Comparison of ENCODE assay signal across 13 cellular contexts in genomic region chr6:63643862-63644261, GRCh38. TPM values are rescaled to one million over a fixed set of nuclear protein-coding genes. Genes with fewer than 3 reads are reported as not detected.
DNase-seq lines count a peak whose midpoint lies in the region; ATAC-seq and TF ChIP-seq lines count a peak whose summit lies in the region.
"Had no signal": no experiment of that assay in that cellular context is flagged by ENCODE, and none has a peak within 500 bp of the region (broad histone marks: within the 10 kb centered on the region; RNA-seq: fewer than 3 reads in every experiment).

No MANE protein-coding gene starts in this region.

- H3K27ac ChIP-seq in IMR-90 (ENCODE audit: insufficient read depth, low read length) (no peak overlapping the region), gastrocnemius medialis (no peak overlapping the region)
- H3K27ac ChIP-seq: ovary, tibial nerve had no signal

- no peak overlapping the region for H3K4me3 ChIP-seq in AG10803 (ENCODE audit: low read length)
- H3K4me3 ChIP-seq in IMR-90 (ENCODE audit: insufficient read depth, low read depth, low read length) = no peak overlapping the region
- no peak overlapping the region for H3K4me3 ChIP-seq in gastrocnemius medialis
- H3K4me3 ChIP-seq: ovary, tibial nerve had no signal

- no peak overlapping the region for H2BK15ac ChIP-seq in IMR-90 (ENCODE audit: low read depth, low read length)

- no peak overlapping the region for H3K14ac ChIP-seq in IMR-90 (replicated peaks; ENCODE audit: low read depth, low read length)

- no peak overlapping the region for H4K8ac ChIP-seq in IMR-90 (ENCODE audit: low read depth in 2 of 2, low read length in 2 of 2)

- no peak overlapping the region for H4K91ac ChIP-seq in IMR-90 (ENCODE audit: insufficient read depth, low read depth, low read length)

- no peak overlapping the region; the same call in 1 of the 2 replicates for H3K4me2 ChIP-seq in IMR-90 (ENCODE audit: low read depth, low read length)

- no peak overlapping the region for H3K18ac ChIP-seq in IMR-90 (ENCODE audit: low read depth, low read length)

- no peak for TF ChIP-seq POLR2A in IMR-90 (IDR thresholded peaks at IDR 0.05; ENCODE audit: low read depth, low read length)
- no peak for TF ChIP-seq POLR2A in gastrocnemius medialis (IDR thresholded peaks at IDR 0.05)

- H2AFZ ChIP-seq in IMR-90 (replicated peaks; ENCODE audit: low read length, poor library complexity) = no peak overlapping the region

- H3K9me3 ChIP-seq in IMR-90 (ENCODE audit: control insufficient read depth, insufficient read depth, low read length) = no peaks in the 10 kb centered on the region
- H3K9me3 ChIP-seq in gastrocnemius medialis = no peaks in the 10 kb centered on the region
- H3K9me3 ChIP-seq: ovary, tibial nerve had no signal

- POLR2A ChIA-PET in IMR-90 (lab: Charles Lee; ENCODE audit: unreplicated experiment) = no interaction called here

- H2AK9ac ChIP-seq in IMR-90 (replicated peaks; ENCODE audit: low read depth, low read length, poor library complexity) = no peak overlapping the region

- H3K79me1 ChIP-seq in IMR-90 (ENCODE audit: low read depth in 1 of 2, low read length in 2 of 2) = peaks cover 21 to 55% of the 10 kb centered on the region in 2 experiments; a peak in 3 of 4 replicates

- peaks cover 69% of the 10 kb centered on the region for H4K20me1 ChIP-seq in IMR-90 (ENCODE audit: insufficient read depth, low read length)

- peaks cover 33% of the 10 kb centered on the region for H3K4me1 Mint-ChIP-seq in T-helper 2 cell treated with Interferon-gamma antibody and Interleukin-4, amounts not matched to agents 5 μg/mL and 100 μg/mL, for 36 hours (ENCODE audit: low read depth)

- no peak for TF ChIP-seq CTCF in AG10803 (conservative IDR thresholded peaks at IDR 0.05; ENCODE audit: low read length)
- no peak for TF ChIP-seq CTCF in IMR-90 (conservative IDR thresholded peaks at IDR 0.05; ENCODE audit: low read depth, low read length)
- no peak for TF ChIP-seq CTCF in gastrocnemius medialis (IDR thresholded peaks at IDR 0.05 in 4 of 5, conservative IDR thresholded peaks at IDR 0.05 in 1 of 5)

- CTCF ChIA-PET in IMR-90 (lab: Yijun Ruan, JAX) = no interaction called here

- no peak overlapping the region for H3K9ac ChIP-seq in IMR-90 (ENCODE audit: low read depth, low read length)

- H2BK5ac ChIP-seq in IMR-90 (ENCODE audit: low read depth, low read length, poor library complexity, severe bottlenecking) = no peak overlapping the region

- H3K4me1 ChIP-seq in IMR-90 (ENCODE audit: control insufficient read depth, insufficient read depth, low read length) (peaks cover 2% of the 10 kb centered on the region; the same call in 1 of the 2 replicates), gastrocnemius medialis (peaks cover 72 to 78% of the 10 kb centered on the region in 2 donors)

- H2BK20ac ChIP-seq in IMR-90 (ENCODE audit: low read depth, low read length) = no peak overlapping the region

- in situ Hi-C loops in IMR-90 (cut with MboI; ENCODE audit: low sequenced_read_pairs) (no loop called here), gastrocnemius medialis (cut with MboI; ENCODE audit: low sequenced_read_pairs in 4 of 4) (no loop called here)

- no peak overlapping the region for H3K4me3 Mint-ChIP-seq in T-helper 2 cell treated with Interferon-gamma antibody and Interleukin-4, amounts not matched to agents 5 μg/mL and 100 μg/mL, for 36 hours

- intact Hi-C loops in IMR-90 (cut with micrococcal nuclease) (no loop called here), gastrocnemius medialis (cut with DNase I; ENCODE audit: low total_unique reads) (no loop called here)

- no peak for TF ChIP-seq RAD21 in IMR-90 (IDR thresholded peaks at IDR 0.05; ENCODE audit: low read length)

- no peaks in the 10 kb centered on the region for H3K27me3 ChIP-seq in IMR-90 (ENCODE audit: control insufficient read depth, insufficient read depth, low read length)
- no peaks in the 10 kb centered on the region for H3K27me3 ChIP-seq in gastrocnemius medialis
- H3K27me3 ChIP-seq: ovary, tibial nerve had no signal

- H3K23ac ChIP-seq in IMR-90 (ENCODE audit: low read depth, low read length) = no peak overlapping the region

- WGBS in IMR-90 (ENCODE audit: extremely low coverage in 2 of 2, insufficient read length in 1 of 2), 2 experiments = 0% methylated on average over 1 of the region's 1 CpG; no CpG with 5 or more reads in 1 of the 2 experiments

- dilution Hi-C loops in IMR-90 (cut with HindIII; ENCODE audit: low sequenced_read_pairs, unreplicated experiment) = no loop called here

- no peak overlapping the region for H3K4ac ChIP-seq in IMR-90 (ENCODE audit: low read depth, low read length)

- no peak overlapping the region for H3K56ac ChIP-seq in IMR-90 (ENCODE audit: extremely low read depth, insufficient read depth, low read length)

- peaks cover 11% of the 10 kb centered on the region for H3K36me3 ChIP-seq in IMR-90 (ENCODE audit: control insufficient read depth, insufficient read depth, low read length)
- H3K36me3 ChIP-seq in gastrocnemius medialis = no peaks in the 10 kb centered on the region
- H3K36me3 ChIP-seq: ovary, tibial nerve had no signal

- no peaks in the 10 kb centered on the region for H3K9me3 Mint-ChIP-seq in T-helper 2 cell treated with Interferon-gamma antibody and Interleukin-4, amounts not matched to agents 5 μg/mL and 100 μg/mL, for 36 hours

- BruUV-seq in IMR-90 (replicated peaks; lab: Mats Ljungman, UMichigan) = no TSS peak

- peaks cover 5% of the 10 kb centered on the region; the same call in 1 of the 2 replicates for H3K9me1 ChIP-seq in IMR-90 (ENCODE audit: insufficient read depth, low read length)

- H3K27me3 Mint-ChIP-seq in T-helper 2 cell treated with Interferon-gamma antibody and Interleukin-4, amounts not matched to agents 5 μg/mL and 100 μg/mL, for 36 hours (ENCODE audit: low read depth) = no peaks in the 10 kb centered on the region

- H2BK120ac ChIP-seq in IMR-90 (ENCODE audit: low read depth, low read length) = no peak overlapping the region

- no peaks in the 10 kb centered on the region for H3K36me3 Mint-ChIP-seq in T-helper 2 cell treated with Interferon-gamma antibody and Interleukin-4, amounts not matched to agents 5 μg/mL and 100 μg/mL, for 36 hours (ENCODE audit: low read depth)

- H2AK5ac ChIP-seq in IMR-90 (ENCODE audit: low read depth, low read length) = no peak overlapping the region

- no peak overlapping the region for H3K27ac Mint-ChIP-seq in T-helper 2 cell treated with Interferon-gamma antibody and Interleukin-4, amounts not matched to agents 5 μg/mL and 100 μg/mL, for 36 hours

- ATAC-seq in IMR-90 (ENCODE audit: low read depth) = no peak
- ATAC-seq in gastrocnemius medialis = no peak

- DNase-seq in AG10803 (ENCODE audit: low read depth) (peak; percentile 8), GDM1 (lab: John Stamatoyannopoulos, UW) (peak; percentile 20), IMR-90 (peak; percentile 11), dermis microvascular lymphatic vessel endothelial cell (ENCODE audit: low read depth in 2 of 2) (peak; percentile 70 to 72), gastrocnemius medialis (no peak), activated T-cell treated with anti-CD3 and anti-CD28 coated beads for 4 hours (no peak)
- no peak for DNase-seq in T-helper 2 cell treated with Interferon-gamma antibody and Interleukin-4, amounts not matched to agents 5 μg/mL and 100 μg/mL, for 36 hours (ENCODE audit: low spot score)
- DNase-seq in activated T-cell treated with anti-CD3 and anti-CD28 coated beads, Interleukin-2, amount 50 U/mL, for 48 hours = no peak
- DNase-seq: activated CD4-positive, CD25-positive, alpha-beta regulatory T cell treated with anti-CD3 and anti-CD28 coated beads, Interleukin-2, amount 50 U/mL, for 72 hours; Calu3; NCI-H1694; ovary had no signal

- H4K5ac ChIP-seq in IMR-90 (ENCODE audit: low read depth, low read length) = no peak overlapping the region

TF ChIP-seq in IMR-90, 13 proteins besides CTCF, POLR2A, EP300 and RAD21:
- no peak for TF ChIP-seq RFX5 (IDR thresholded peaks at IDR 0.05; ENCODE audit: low read depth, low read length)
- no peak for TF ChIP-seq FOS (IDR thresholded peaks at IDR 0.05; ENCODE audit: low read depth, low read length)
- TF ChIP-seq RCOR1 (IDR thresholded peaks at IDR 0.05; ENCODE audit: insufficient replicate concordance, low read length) = no peak
- TF ChIP-seq NFE2L2 (IDR thresholded peaks at IDR 0.05; ENCODE audit: low read depth, low read length) = no peak
- TF ChIP-seq CEBPB (IDR thresholded peaks at IDR 0.05; ENCODE audit: low read depth, low read length) = no peak
- no peak for TF ChIP-seq CHD1 (IDR thresholded peaks at IDR 0.05; ENCODE audit: low read depth, low read length)
- TF ChIP-seq MXI1 (IDR thresholded peaks at IDR 0.05; ENCODE audit: borderline replicate concordance, low read depth, low read length) = no peak
- no peak for TF ChIP-seq SMC3 (IDR thresholded peaks at IDR 0.05; ENCODE audit: low read depth, low read length)
- no peak for TF ChIP-seq ELK1 (IDR thresholded peaks at IDR 0.05; ENCODE audit: borderline replicate concordance, low read depth, low read length)
- TF ChIP-seq MAZ (IDR thresholded peaks at IDR 0.05; ENCODE audit: borderline replicate concordance, low read depth, low read length) = no peak
- no peak for TF ChIP-seq USF2 (IDR thresholded peaks at IDR 0.05; ENCODE audit: low read depth, low read length)
- no peak for TF ChIP-seq MAFK (IDR thresholded peaks at IDR 0.05; ENCODE audit: low read depth, low read length)
- no peak for TF ChIP-seq BHLHE40 (IDR thresholded peaks at IDR 0.05; ENCODE audit: low read depth, low read length)

RNA-seq across cellular contexts. Expression of gene PHF3, which starts 8.3 kb away (rescaled TPM):
- 27.8 and 46.9 TPM in 2 replicates for total RNA-seq in IMR-90 (2012; rRNA removed)
- 5.4 and 5.6 TPM in 2 replicates for polyA plus RNA-seq in IMR-90 (2012; rRNA removed)
- polyA plus RNA-seq in IMR-90 (2012; cell fraction: cytosol; rRNA removed) = 1.0 and 1.2 TPM in 2 replicates
- 1.3 and 10.1 TPM in 2 replicates for polyA plus RNA-seq in IMR-90 (2012; cell fraction: nucleus; rRNA removed; ENCODE audit: low replicate concordance)
- 34.9 and 38.8 TPM in 2 replicates for total RNA-seq in dermis microvascular lymphatic vessel endothelial cell
- total RNA-seq in gastrocnemius medialis = 10 to 100 TPM; 49.4 to 73.1 (median 61.9) TPM

Comparison
In these comparisons a context has a peak if more than half of its experiments do, and no peak if none do; other contexts are left out.
1. DNase-seq: peak in AG10803 (single experiment), GDM1 (single experiment), IMR-90 (single experiment) and dermis microvascular lymphatic vessel endothelial cell (2 of 2); none in gastrocnemius medialis (0 of 2), T-helper 2 cell treated with Interferon-gamma antibody and Interleukin-4, amounts not matched to agents 5 μg/mL and 100 μg/mL, for 36 hours (single experiment), activated T-cell treated with anti-CD3 and anti-CD28 coated beads, Interleukin-2, amount 50 U/mL, for 48 hours (0 of 2) and activated T-cell treated with anti-CD3 and anti-CD28 coated beads for 4 hours (single experiment).